In genomic region chr2:102410952-102411351, GRCh38 we compare ENCODE assay signal across 2 cellular contexts.
TF ChIP-seq lines count a peak whose summit lies in the region.

No MANE protein-coding gene starts in this region.

TF ChIP-seq in A549, 52 proteins besides CTCF, POLR2A, EP300 and RAD21:
- TF ChIP-seq RFX5 (IDR thresholded peaks at IDR 0.05) (no peak), CEBPB (IDR thresholded peaks at IDR 0.05) (no peak), GATA3 (IDR thresholded peaks at IDR 0.05; ENCODE audit: borderline replicate concordance) (no peak), MAFK (IDR thresholded peaks at IDR 0.05; ENCODE audit: partially characterized antibody) (no peak), JUNB (IDR thresholded peaks at IDR 0.05) (no peak), MAX (IDR thresholded peaks at IDR 0.05) (no peak), SMC3 (IDR thresholded peaks at IDR 0.05) (no peak), NR3C1 (IDR thresholded peaks at IDR 0.05) (no peak), TP53 (CRISPR knock-in tag; IDR thresholded peaks at IDR 0.05) (no peak), RCOR1 (IDR thresholded peaks at IDR 0.05; ENCODE audit: low read depth, low read length) (no peak), CBX2 (IDR thresholded peaks at IDR 0.05; ENCODE audit: borderline replicate concordance, low read depth) (no peak), BCL3 (IDR thresholded peaks at IDR 0.05) (no peak), NFE2L2 (conservative IDR thresholded peaks at IDR 0.05; ENCODE audit: low read length) (no peak), HEYL (CRISPR knock-in tag; IDR thresholded peaks at IDR 0.05) (no peak)

TF ChIP-seq in GM12878, 131 proteins besides CTCF, POLR2A, EP300 and RAD21:
- TF ChIP-seq ASH2L (IDR thresholded peaks at IDR 0.05; ENCODE audit: borderline replicate concordance, low read depth) (no peak), RELB (IDR thresholded peaks at IDR 0.05; ENCODE audit: low read depth) (no peak), IKZF1 (conservative IDR thresholded peaks at IDR 0.05) (no peak), ZNF687 (IDR thresholded peaks at IDR 0.05) (no peak), MYB (IDR thresholded peaks at IDR 0.05; ENCODE audit: borderline replicate concordance, low read depth, low read length) (no peak), ZNF207 (IDR thresholded peaks at IDR 0.05; ENCODE audit: borderline replicate concordance) (no peak), CHD2 (IDR thresholded peaks at IDR 0.05; ENCODE audit: borderline replicate concordance, low read depth, low read length) (no peak), PAX8 (IDR thresholded peaks at IDR 0.05) (no peak), HDAC6 (IDR thresholded peaks at IDR 0.05; ENCODE audit: unreplicated experiment) (no peak), ATF7 (IDR thresholded peaks at IDR 0.05; ENCODE audit: low read depth) (no peak), BCLAF1 (IDR thresholded peaks at IDR 0.05) (no peak), ZNF24 (IDR thresholded peaks at IDR 0.05) (no peak), YY1 (IDR thresholded peaks at IDR 0.05; ENCODE audit: low read depth, low read length) (no peak), E2F8 (IDR thresholded peaks at IDR 0.05; ENCODE audit: low read depth, partially characterized antibody) (no peak), RAD51 (IDR thresholded peaks at IDR 0.05) (no peak)
